9 cellular contexts compared by ENCODE assay signal in genomic region chr12:50533203-50533584, GRCh38. TPM values are rescaled to one million over a fixed set of nuclear protein-coding genes. Genes with fewer than 3 reads are reported as not detected.
DNase-seq lines count a peak whose midpoint lies in the region; ATAC-seq and TF ChIP-seq lines count a peak whose summit lies in the region.
"Had no signal": no experiment of that assay in that cellular context is flagged by ENCODE, and none has a peak within 500 bp of the region (broad histone marks: within the 10 kb centered on the region; RNA-seq: fewer than 3 reads in every experiment).

No MANE protein-coding gene starts in this region.

- H3K9me3 ChIP-seq in PC-9 (ENCODE audit: insufficient read depth, low read depth) (no peaks in the 10 kb centered on the region), fibroblast of lung (ENCODE audit: control insufficient read depth, insufficient read depth, low read depth, low read length) (no peaks in the 10 kb centered on the region)

- intact Hi-C loops in PC-9 (cut with micrococcal nuclease; ENCODE audit: unreplicated experiment) = loop anchor here (1.0 to 2.0 kb wide), 2 partner anchors 36 to 86 kb away; no protein-coding TSS in a partner anchor

- peak overlapping the region; percentile 73 for H3K4me2 ChIP-seq in PC-9
- H3K4me2 ChIP-seq in fibroblast of lung (ENCODE audit: extremely low read depth, insufficient read depth, low read length) = no peak overlapping the region

- CTCF ChIA-PET in PC-9 (lab: Charles Lee) = no interaction called here

- no peak for TF ChIP-seq CTCF in GM12865 (IDR thresholded peaks at IDR 0.05; ENCODE audit: insufficient read depth, low read depth, low read length, missing control alignments)
- TF ChIP-seq CTCF in PC-9 (conservative IDR thresholded peaks at IDR 0.05) = no peak
- TF ChIP-seq CTCF in fibroblast of lung (conservative IDR thresholded peaks at IDR 0.05 in 1 of 2, IDR thresholded peaks at IDR 0.05 in 1 of 2; ENCODE audit: low read depth in 1 of 2, low read length in 2 of 2) = no peak

- peak; percentile 12 for DNase-seq in GM12865 (ENCODE audit: low read depth)
- no peak for DNase-seq in PC-9
- no peak for DNase-seq in fibroblast of lung (ENCODE audit: low read depth in 2 of 2)
- no peak for DNase-seq in NCI-H748 treated with DMSO at 0.1 percent for 48 hours (lab: John Stamatoyannopoulos, UW)
- DNase-seq in dedifferentiated amniotic fluid mesenchymal stem cell (ENCODE audit: extremely low spot score) = no peak
- DNase-seq in KG1 (lab: John Stamatoyannopoulos, UW) = no peak
- DNase-seq: NCI-H1417 treated with DMSO at 0.1 percent for 48 hours had no signal

- peaks cover 78% of the 10 kb centered on the region for H3K79me2 ChIP-seq in PC-9 (ENCODE audit: low read depth)
- H3K79me2 ChIP-seq in fibroblast of lung (ENCODE audit: control insufficient read depth, insufficient read depth, low read length) = peaks cover 4% of the 10 kb centered on the region

- no peaks in the 10 kb centered on the region for H3K36me3 ChIP-seq in PC-9 (ENCODE audit: low read depth)
- H3K36me3 ChIP-seq in fibroblast of lung (ENCODE audit: control insufficient read depth, insufficient read depth, low read length) = no peaks in the 10 kb centered on the region

- H3K4me3 ChIP-seq in GM12865 (ENCODE audit: low read depth, low read length) (no peak overlapping the region), PC-9 (peak overlapping the region; percentile 30; the same call in 1 of the 2 replicates), fibroblast of lung (replicated peaks in 1 of 4; ENCODE audit: control extremely low read depth in 1 of 4, insufficient read depth in 1 of 4, low read depth in 3 of 4, low read length in 4 of 4) (no peak overlapping the region), skin epidermis (no peak overlapping the region)

- ATAC-seq in HG02884 (IDR thresholded peaks at IDR 0.05; ENCODE audit: unreplicated experiment) = no peak

- no peaks in the 10 kb centered on the region for H3K9me2 ChIP-seq in PC-9 (ENCODE audit: insufficient read depth)

- H3F3A ChIP-seq in PC-9 (ENCODE audit: insufficient read depth, low read depth) = peaks cover 72% of the 10 kb centered on the region

- H4K20me1 ChIP-seq in PC-9 (ENCODE audit: insufficient read depth) = no peaks in the 10 kb centered on the region
- no peaks in the 10 kb centered on the region for H4K20me1 ChIP-seq in fibroblast of lung (ENCODE audit: control insufficient read depth, extremely low read depth, insufficient read depth, low read length)

- POLR2A ChIA-PET in PC-9 (lab: Charles Lee; ENCODE audit: unreplicated experiment) = no interaction called here

- H2AFZ ChIP-seq in PC-9 (no peak overlapping the region), fibroblast of lung (ENCODE audit: low read length) (no peak overlapping the region)

- no peak overlapping the region for H3K9ac ChIP-seq in fibroblast of lung (ENCODE audit: insufficient read depth, low read length)

- BruUV-seq in PC-9 (replicated peaks; lab: Mats Ljungman, UMichigan) = TSS peak; percentile 32

- no peaks in the 10 kb centered on the region for H3K27me3 ChIP-seq in PC-9 (ENCODE audit: insufficient read depth, low read depth)
- H3K27me3 ChIP-seq in fibroblast of lung (ENCODE audit: control insufficient read depth, insufficient read depth, low read length) = no peaks in the 10 kb centered on the region

- peak overlapping the region; percentile 98 for H3K27ac ChIP-seq in PC-9
- H3K27ac ChIP-seq in fibroblast of lung (ENCODE audit: insufficient read depth, low read length) = peak overlapping the region; percentile 4
- peak overlapping the region in 19 of 21 experiments; percentile 59 to 90 (median 82) for H3K27ac ChIP-seq in skin epidermis

- peaks cover 85% of the 10 kb centered on the region for H3K4me1 ChIP-seq in PC-9 (replicated peaks; ENCODE audit: insufficient read depth)
- H3K4me1 ChIP-seq in fibroblast of lung (ENCODE audit: control insufficient read depth, extremely low read depth, insufficient read depth, low read length) = peaks cover 11% of the 10 kb centered on the region

RNA-seq across cellular contexts. Expression of gene DIP2B, which starts 28.4 kb away (rescaled TPM):
- 29.0 and 29.4 TPM in 2 replicates for total RNA-seq in PC-9 (2021)
- 19.5 and 21.0 TPM in 2 replicates for total RNA-seq in fibroblast of lung
- polyA plus RNA-seq in fibroblast of lung = 12.6 and 15.0 TPM in 2 replicates
- 7.5 and 9.3 TPM in 2 replicates for polyA plus RNA-seq in fibroblast of lung (2012)
- polyA minus RNA-seq in fibroblast of lung (ENCODE audit: low replicate concordance) = 32.5 and 68.7 TPM in 2 replicates

Comparison
In these comparisons a context has a peak if more than half of its experiments do, and no peak if none do; other contexts are left out.
1. H3K27ac ChIP-seq: peak in every context shown above with its lines; median percentile 98 in PC-9; 82 in skin epidermis; 4 in fibroblast of lung.